17 cellular contexts compared by ENCODE assay signal in the genomic region with DNA sequence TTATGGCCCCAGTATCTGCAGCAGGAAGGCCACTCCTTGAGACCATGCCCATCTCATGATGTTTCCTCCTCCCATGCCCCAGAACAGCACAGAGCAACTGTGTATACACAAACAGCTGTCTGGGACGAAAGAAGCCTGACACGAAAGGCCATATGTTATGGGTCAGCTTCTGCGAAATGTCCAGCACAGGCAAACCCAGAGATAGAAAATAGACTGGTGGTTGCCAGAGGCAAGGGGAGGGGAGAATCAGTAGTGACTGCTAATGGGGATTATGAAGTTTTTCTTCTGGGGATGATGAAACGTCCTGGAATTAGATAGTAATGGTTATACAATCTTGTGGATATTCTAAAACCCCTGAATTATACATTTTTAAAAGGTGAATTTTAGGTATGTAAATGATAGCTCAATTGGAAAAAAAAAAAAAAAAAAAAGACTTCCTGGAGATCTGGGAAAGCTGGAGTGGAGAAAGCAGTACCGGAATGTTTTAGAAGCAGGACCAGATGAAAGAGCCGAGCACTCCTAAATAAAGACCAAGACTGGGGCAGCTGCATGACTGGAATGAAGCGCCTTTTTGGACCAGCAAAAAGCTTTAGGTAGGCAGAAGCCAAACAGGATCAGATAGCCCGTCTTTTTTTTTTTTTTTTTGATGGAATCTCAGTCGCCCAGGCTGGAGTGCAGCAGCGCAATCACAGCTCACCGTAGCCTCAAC. TPM values are rescaled to one million over a fixed set of nuclear protein-coding genes. Genes with fewer than 3 reads are reported as not detected.
A peak's percentile ranks its signal among the peaks of the same experiment; 100 is the strongest.
DNase-seq lines count a peak whose midpoint lies in the region; TF ChIP-seq lines count a peak whose summit lies in the region.
"Had no signal": no experiment of that assay in that cellular context is flagged by ENCODE, and none has a peak within 500 bp of the region (broad histone marks: within the 10 kb centered on the region; RNA-seq: fewer than 3 reads in every experiment).

No MANE protein-coding gene starts in this region.

- H3K4me1 Mint-ChIP-seq in type B pancreatic cell (ENCODE audit: unreplicated experiment), result peaks cover 44% of the 10 kb centered on the region

- peaks cover 92 to 100% (median 99%) of the 10 kb centered on the region in 10 experiments for H3K4me1 ChIP-seq in BLaER1 treated with 17β-estradiol and CSF1 and Interleukin-3, amounts not matched to agents 10 nM and 100 nM
- H3K4me1 ChIP-seq in neutrophil (ENCODE audit: control insufficient read depth in 1 of 2, insufficient read depth in 1 of 2, low read depth in 1 of 2, low read length in 1 of 2), result peaks cover 87 to 93% of the 10 kb centered on the region in 2 experiments

- peak overlapping the region in 10 of 11 experiments; percentile 89 to 100 (median 100); a peak in 20 of 22 replicates for H3K27ac ChIP-seq in BLaER1 treated with 17β-estradiol and CSF1 and Interleukin-3, amounts not matched to agents 10 nM and 100 nM
- H3K27ac ChIP-seq in RWPE1 (0 out of 2 replicates have a peak overlapping the region, but pooled peaks have one; percentile 12), neutrophil (peak overlapping the region; percentile 69)
- H3K27ac ChIP-seq: C4-2B, pancreas had no signal

- H3K36me3 ChIP-seq in BLaER1 treated with 17β-estradiol and CSF1 and Interleukin-3, amounts not matched to agents 10 nM and 100 nM, result peaks cover 23 to 88% (median 82%) of the 10 kb centered on the region in 11 experiments; a peak in 21 of 22 replicates
- H3K36me3 ChIP-seq in neutrophil, result peaks cover 82% of the 10 kb centered on the region

- H3K9ac ChIP-seq in BLaER1 treated with 17β-estradiol and CSF1 and Interleukin-3, amounts not matched to agents 10 nM and 100 nM, result peak overlapping the region in 7 of 11 experiments; percentile 1 to 98 (median 33); a peak in 7 of 22 replicates

- no peak overlapping the region for H3K4me3 Mint-ChIP-seq in type B pancreatic cell
- H3K4me3 Mint-ChIP-seq: stimulated activated memory B cell treated with anti-CD40 and anti-IgM and Interleukin-4, amounts not matched to agents 10 μg/mL and 1 μg/mL and 100 μg/mL, for 72 hours had no signal

- H3K27me3 Mint-ChIP-seq in type B pancreatic cell, result no peaks in the 10 kb centered on the region
- H3K27me3 Mint-ChIP-seq: stimulated activated memory B cell treated with anti-CD40 and anti-IgM and Interleukin-4, amounts not matched to agents 10 μg/mL and 1 μg/mL and 100 μg/mL, for 72 hours had no signal

- H4K20me1 ChIP-seq in BLaER1 treated with 17β-estradiol and CSF1 and Interleukin-3, amounts not matched to agents 10 nM and 100 nM, result no peaks in the 10 kb centered on the region

- POLR2A ChIA-PET in RWPE1 (lab: Yijun Ruan, JAX; ENCODE audit: low non-redundant PET), result no interaction called here

- CTCF ChIA-PET in RWPE1 (lab: Yijun Ruan, JAX), result interaction anchor here (1.8 kb wide), 1 partner anchor 46 kb away, joined by 4 read pairs; no protein-coding TSS in a partner anchor

- peak overlapping the region in 1 of 10 experiments; percentile 2; a peak in 2 of 20 replicates for H3K4me3 ChIP-seq in BLaER1 treated with 17β-estradiol and CSF1 and Interleukin-3, amounts not matched to agents 10 nM and 100 nM
- no peak overlapping the region for H3K4me3 ChIP-seq in neutrophil (ENCODE audit: low read depth in 1 of 2, low read length in 1 of 2)
- H3K4me3 ChIP-seq: pancreas had no signal

- TF ChIP-seq CTCF in RWPE1 (conservative IDR thresholded peaks at IDR 0.05; ENCODE audit: low read depth), result no peak
- no peak for TF ChIP-seq CTCF in neutrophil (IDR thresholded peaks at IDR 0.05)
- TF ChIP-seq CTCF in type B pancreatic cell (conservative IDR thresholded peaks at IDR 0.05), result no peak

- peaks cover 43% of the 10 kb centered on the region for H3K36me3 Mint-ChIP-seq in type B pancreatic cell

- H3K9me3 ChIP-seq in BLaER1 treated with 17β-estradiol and CSF1 and Interleukin-3, amounts not matched to agents 10 nM and 100 nM (replicated peaks in 1 of 11), result no peaks in the 10 kb centered on the region
- no peaks in the 10 kb centered on the region for H3K9me3 ChIP-seq in neutrophil
- H3K9me3 ChIP-seq: pancreas had no signal

- H3K4me2 ChIP-seq in BLaER1 treated with 17β-estradiol and CSF1 and Interleukin-3, amounts not matched to agents 10 nM and 100 nM, result peak overlapping the region in 9 of 11 experiments; percentile 86 to 98 (median 95); a peak in 18 of 22 replicates

- no peaks in the 10 kb centered on the region for H3K27me3 ChIP-seq in BLaER1 treated with 17β-estradiol and CSF1 and Interleukin-3, amounts not matched to agents 10 nM and 100 nM
- no peaks in the 10 kb centered on the region for H3K27me3 ChIP-seq in neutrophil
- H3K27me3 ChIP-seq: pancreas had no signal

- no peak overlapping the region for H3K27ac Mint-ChIP-seq in type B pancreatic cell
- H3K27ac Mint-ChIP-seq: stimulated activated memory B cell treated with anti-CD40 and anti-IgM and Interleukin-4, amounts not matched to agents 10 μg/mL and 1 μg/mL and 100 μg/mL, for 72 hours had no signal

- DNase-seq in RWPE1 (ENCODE audit: low spot score) (no peak), fibroblast of gingiva (ENCODE audit: low read depth) (peak; percentile 17), type B pancreatic cell (ENCODE audit: extremely low spot score, unreplicated experiment) (no peak), HK-2 (ENCODE audit: unreplicated experiment) (no peak)
- no peak for DNase-seq in stimulated activated naive CD4-positive, alpha-beta T cell treated with Interleukin-2 at 50 U/mL for 16 hours (lab: John Stamatoyannopoulos, UW)
- no peak for DNase-seq in activated effector memory CD4-positive, alpha-beta T cell treated with anti-CD3 and anti-CD28 coated beads, Interleukin-2, amount 50 U/mL, for 16 hours
- DNase-seq: activated T-cell treated with anti-CD3 and anti-CD28 coated beads, Interleukin-2, amount 50 U/mL, for 1 hour; central memory CD4-positive, alpha-beta T cell; kidney; NK-92 treated with Interleukin-12 subunit alpha and Interleukin-12 subunit beta, amount 100 ng/mL, for 24 hours; pancreas; stimulated activated CD4-positive, alpha-beta T cell treated with anti-CD3 and anti-CD28 coated beads, Interleukin-1b, Interleukin-23, amount 100 ng/mL, for 48 hours had no signal

- H3K9me3 Mint-ChIP-seq in type B pancreatic cell, result no peaks in the 10 kb centered on the region
- H3K9me3 Mint-ChIP-seq: stimulated activated memory B cell treated with anti-CD40 and anti-IgM and Interleukin-4, amounts not matched to agents 10 μg/mL and 1 μg/mL and 100 μg/mL, for 72 hours had no signal

RNA-seq across cellular contexts. Expression of a gene that starts 29.2 kb away (rescaled TPM):
- 0.45 and 1.9 TPM in 2 replicates for total RNA-seq in type B pancreatic cell (ENCODE audit: low replicate concordance)

RNA-seq across cellular contexts. Expression of a gene that starts 33.2 kb away (rescaled TPM):
- total RNA-seq in type B pancreatic cell (ENCODE audit: low replicate concordance), result 0.38 and 4.0 TPM in 2 replicates
- total RNA-seq: G401 had no signal

RNA-seq across cellular contexts. Expression of a gene that starts 42.3 kb away (rescaled TPM):
- 11.0 and 60.3 TPM in 2 replicates for total RNA-seq in type B pancreatic cell (ENCODE audit: low replicate concordance)

Comparison
In these comparisons a context has a peak if more than half of its experiments do, and no peak if none do; other contexts are left out.
1. H3K27ac ChIP-seq: peak in every context shown above with its lines; median percentile 100 in BLaER1 treated with 17β-estradiol and CSF1 and Interleukin-3, amounts not matched to agents 10 nM and 100 nM; 69 in neutrophil; 12 in RWPE1.